Comparison of ENCODE assay signal across 1 cellular context in the genomic region with DNA sequence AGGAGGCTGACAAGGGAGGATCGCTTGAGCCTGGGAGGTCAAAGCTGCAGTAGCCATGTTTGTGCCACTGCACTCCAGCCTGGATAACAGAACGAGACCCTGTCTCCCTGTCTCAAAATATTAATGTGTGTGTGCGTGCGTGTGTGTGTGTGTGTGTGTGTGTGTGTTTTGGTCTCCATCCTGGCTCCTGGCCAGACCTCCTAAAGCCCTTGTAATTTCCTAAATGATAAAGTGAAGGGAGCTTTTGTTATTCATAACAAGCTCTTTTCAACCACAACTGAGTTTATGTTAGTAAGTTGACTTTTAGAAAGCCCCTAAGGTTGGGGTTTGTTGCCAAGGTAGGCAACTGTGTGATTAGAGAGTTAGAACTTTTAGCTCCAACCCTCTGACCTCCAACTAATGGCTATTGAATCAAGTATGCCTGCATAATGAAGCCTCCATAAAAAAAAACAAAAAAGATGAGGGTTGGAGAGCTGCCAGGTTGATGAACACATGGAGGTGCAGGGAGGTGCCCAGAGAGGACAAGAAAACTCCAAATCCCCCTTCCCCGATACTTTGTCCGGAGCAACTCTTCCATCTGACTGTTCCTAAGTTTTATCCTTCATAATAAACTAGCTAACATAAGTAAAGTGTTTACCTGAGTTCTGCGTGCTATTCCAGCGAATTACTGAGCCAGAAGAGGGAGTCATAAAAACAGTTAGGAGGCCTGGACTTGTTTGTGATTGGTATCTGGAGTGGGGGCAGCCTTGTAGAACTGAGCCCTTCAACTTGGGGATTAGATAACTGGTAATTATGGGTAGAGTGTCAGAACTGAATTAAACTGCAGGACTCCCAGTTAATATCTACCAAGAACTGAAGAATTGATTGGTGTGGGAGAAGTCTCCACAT.
TF ChIP-seq lines count a peak whose summit lies in the region.

No MANE protein-coding gene starts in this region.

TF ChIP-seq in HepG2, 621 proteins besides CTCF, POLR2A, EP300 and RAD21:
- no peak for TF ChIP-seq SRF (IDR thresholded peaks at IDR 0.05; ENCODE audit: low read depth, low read length)
- TF ChIP-seq, protein P1, sequence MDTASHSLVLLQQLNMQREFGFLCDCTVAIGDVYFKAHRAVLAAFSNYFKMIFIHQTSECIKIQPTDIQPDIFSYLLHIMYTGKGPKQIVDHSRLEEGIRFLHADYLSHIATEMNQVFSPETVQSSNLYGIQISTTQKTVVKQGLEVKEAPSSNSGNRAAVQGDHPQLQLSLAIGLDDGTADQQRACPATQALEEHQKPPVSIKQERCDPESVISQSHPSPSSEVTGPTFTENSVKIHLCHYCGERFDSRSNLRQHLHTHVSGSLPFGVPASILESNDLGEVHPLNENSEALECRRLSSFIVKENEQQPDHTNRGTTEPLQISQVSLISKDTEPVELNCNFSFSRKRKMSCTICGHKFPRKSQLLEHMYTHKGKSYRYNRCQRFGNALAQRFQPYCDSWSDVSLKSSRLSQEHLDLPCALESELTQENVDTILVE (CRISPR knock-in tag; IDR thresholded peaks at IDR 0.05), result no peak
- TF ChIP-seq ZNF770 (CRISPR knock-in tag; IDR thresholded peaks at IDR 0.05), result peak; percentile 55; the same call in 1 of the 2 replicates
- TF ChIP-seq AGO1 (IDR thresholded peaks at IDR 0.05; ENCODE audit: low read depth, low read length, poor library complexity, severe bottlenecking), result no peak
TF ChIP-seq in HepG2: peak in this region for 1.
